Comparison of ENCODE assay signal across 8 cellular contexts in the genomic region with DNA sequence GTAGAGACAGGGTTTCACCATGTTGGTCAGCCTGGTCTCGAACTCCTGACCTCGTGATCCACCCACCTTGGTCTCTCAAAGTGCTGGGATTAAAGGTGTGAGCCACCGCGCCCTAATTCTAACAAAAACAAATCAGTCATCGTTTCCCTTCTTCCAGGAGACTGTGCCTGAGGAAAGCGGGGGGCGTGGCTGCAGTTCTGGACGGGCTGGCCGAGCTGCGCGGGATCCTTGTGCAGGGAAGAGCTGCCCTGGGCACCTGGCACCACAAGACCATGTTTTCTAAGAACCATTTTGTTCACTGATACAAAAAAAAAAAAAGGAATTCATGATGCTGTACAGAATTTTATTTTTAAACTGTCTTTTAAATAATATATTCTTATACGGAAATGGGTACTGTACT.
"Had no signal": no experiment of that assay in that cellular context is flagged by ENCODE, and none has a peak within 500 bp of the region (broad histone marks: within the 10 kb centered on the region; RNA-seq: fewer than 3 reads in every experiment).

No MANE protein-coding gene starts in this region.

- H2AFZ ChIP-seq: GM23248, GM23338 had no signal

- H3K4me1 ChIP-seq: HAP-1 had no signal

- H3K4me3 Mint-ChIP-seq: GM23338, H9, HFFc6 had no signal

- H3K9me3 Mint-ChIP-seq: GM23338, H9 had no signal

- H3K4me2 ChIP-seq: GM23338 had no signal

- ATAC-seq: GM23338, HCT116 had no signal

- H3K9me3 ChIP-seq: HAP-1 had no signal

- H3K4me3 ChIP-seq: GM23248, GM23338, HAP-1 had no signal

- H3K27ac ChIP-seq: GM23248 had no signal

- DNase-seq: GM23248, GOT3, H9, HCEC 1CT, HFFc6 had no signal

- H3K36me3 ChIP-seq: HAP-1 had no signal

- H3K27ac Mint-ChIP-seq: GM23338, HFFc6 had no signal
